ENCODE assay signal across 19 cellular contexts in the genomic region with DNA sequence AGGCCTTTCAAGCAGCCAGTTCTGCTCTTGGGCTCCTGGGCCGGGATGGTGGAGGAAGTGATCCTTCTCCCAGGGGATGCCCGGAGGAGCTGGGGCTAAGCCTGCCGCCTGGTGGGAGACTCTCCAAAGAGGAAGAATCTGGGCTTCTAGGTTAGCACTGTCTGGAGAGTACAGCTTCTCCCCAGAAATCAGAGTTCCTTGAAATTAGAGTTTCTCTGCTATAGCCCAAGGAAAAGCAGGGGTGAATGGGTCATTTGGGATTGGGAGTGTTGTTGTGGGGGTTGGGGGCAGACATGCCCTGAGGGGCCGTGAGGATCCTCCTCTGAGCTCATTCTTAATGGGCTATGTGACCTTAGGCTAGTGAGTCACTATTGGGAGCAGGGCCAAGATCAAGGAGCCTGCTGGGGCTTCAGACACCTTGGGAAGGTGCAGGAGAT. TPM values are rescaled to one million over a fixed set of nuclear protein-coding genes. Genes with fewer than 3 reads are reported as not detected.
DNase-seq lines count a peak whose midpoint lies in the region; ATAC-seq and TF ChIP-seq lines count a peak whose summit lies in the region.
"Had no signal": no experiment of that assay in that cellular context is flagged by ENCODE, and none has a peak within 500 bp of the region (broad histone marks: within the 10 kb centered on the region; RNA-seq: fewer than 3 reads in every experiment).

No MANE protein-coding gene starts in this region.

- H3K79me1 ChIP-seq in IMR-90 (ENCODE audit: low read depth in 1 of 2, low read length in 2 of 2): no peaks in the 10 kb centered on the region

- no peak overlapping the region; the same call in 1 of the 2 replicates for H3K4me3 ChIP-seq in BLaER1
- H3K4me3 ChIP-seq in IMR-90 (ENCODE audit: insufficient read depth, low read depth, low read length): no peak overlapping the region
- no peak overlapping the region for H3K4me3 ChIP-seq in left lung
- no peak overlapping the region for H3K4me3 ChIP-seq in uterus

- H3K23ac ChIP-seq in IMR-90 (ENCODE audit: low read depth, low read length): no peak overlapping the region

- H3K4me2 ChIP-seq in BLaER1 (peak overlapping the region; percentile 97), IMR-90 (ENCODE audit: low read depth, low read length) (no peak overlapping the region)

- H2AFZ ChIP-seq in IMR-90 (replicated peaks; ENCODE audit: low read length, poor library complexity): no peak overlapping the region

- H3K9ac ChIP-seq in BLaER1: peak overlapping the region; percentile 5; the same call in 1 of the 2 replicates
- H3K9ac ChIP-seq in IMR-90 (ENCODE audit: low read depth, low read length): no peak overlapping the region

- WGBS in IMR-90 (ENCODE audit: extremely low coverage in 2 of 2, insufficient read length in 1 of 2), 2 experiments: 60% methylated on average over 1 of the region's 4 CpGs; no CpG with 5 or more reads in 1 of the 2 experiments

- H2AK9ac ChIP-seq in IMR-90 (replicated peaks; ENCODE audit: low read depth, low read length, poor library complexity): no peak overlapping the region

- no peak overlapping the region for H2BK5ac ChIP-seq in IMR-90 (ENCODE audit: low read depth, low read length, poor library complexity, severe bottlenecking)

- H4K5ac ChIP-seq in IMR-90 (ENCODE audit: low read depth, low read length): no peak overlapping the region

- dilution Hi-C loops in IMR-90 (cut with HindIII; ENCODE audit: low sequenced_read_pairs, unreplicated experiment): no loop called here

- no peaks in the 10 kb centered on the region for H3K9me3 Mint-ChIP-seq in chondrocyte (ENCODE audit: low read depth)
- H3K9me3 Mint-ChIP-seq in activated T-helper 1 cell treated with anti-CD3 and anti-CD28 coated beads, Interleukin-12 subunit alpha, Interleukin-12 subunit beta, Interleukin-2, Interleukin-4 antibody, amounts not matched to agents 30 ng/mL and 10 ng/mL and 1 ng/mL, durations not matched to agents 14 hours and 24 hours and 36 hours: no peaks in the 10 kb centered on the region
- H3K9me3 Mint-ChIP-seq: activated naive CD4-positive, alpha-beta T cell treated with anti-CD3 and anti-CD28 coated beads, Interleukin-2, amount 10 ng/mL, durations not matched to agents 7 days and 5 days; dendritic cell treated with granulocyte-macrophage colony-stimulating factor and Interleukin-4, amounts not matched to agents 40 ng/mL and 50 ng/mL, for 4 days; IgD-negative memory B cell; stimulated activated memory B cell treated with anti-CD40 and anti-IgM and Interleukin-4, amounts not matched to agents 10 μg/mL and 1 μg/mL and 100 μg/mL, for 72 hours; T-helper 2 cell treated with Interferon-gamma antibody and Interleukin-4, amounts not matched to agents 5 μg/mL and 100 μg/mL, for 36 hours had no signal

- H3K4me1 Mint-ChIP-seq in chondrocyte (ENCODE audit: low read depth): peaks cover 9% of the 10 kb centered on the region
- H3K4me1 Mint-ChIP-seq in activated T-helper 1 cell treated with anti-CD3 and anti-CD28 coated beads, Interleukin-12 subunit alpha, Interleukin-12 subunit beta, Interleukin-2, Interleukin-4 antibody, amounts not matched to agents 30 ng/mL and 10 ng/mL and 1 ng/mL, durations not matched to agents 14 hours and 24 hours and 36 hours (ENCODE audit: low read depth): no peaks in the 10 kb centered on the region

- TF ChIP-seq POLR2A in IMR-90 (IDR thresholded peaks at IDR 0.05; ENCODE audit: low read depth, low read length): no peak
- TF ChIP-seq POLR2A in uterus (IDR thresholded peaks at IDR 0.05): no peak

- CTCF ChIA-PET in IMR-90 (lab: Yijun Ruan, JAX): interaction anchor here (1.6 kb wide), 1 partner anchor 11 kb away, joined by 5 read pairs; no protein-coding TSS in a partner anchor

- H3K27me3 ChIP-seq in BLaER1 (no peaks in the 10 kb centered on the region), IMR-90 (ENCODE audit: control insufficient read depth, insufficient read depth, low read length) (peaks cover 72% of the 10 kb centered on the region), left lung (peaks cover 3 to 21% of the 10 kb centered on the region in 2 donors), uterus (no peaks in the 10 kb centered on the region)

- H4K20me1 ChIP-seq in BLaER1 (no peaks in the 10 kb centered on the region; the same call in 1 of the 2 replicates), IMR-90 (ENCODE audit: insufficient read depth, low read length) (no peaks in the 10 kb centered on the region)

- no peak for TF ChIP-seq RAD21 in IMR-90 (IDR thresholded peaks at IDR 0.05; ENCODE audit: low read length)

- H4K8ac ChIP-seq in IMR-90 (ENCODE audit: low read depth in 2 of 2, low read length in 2 of 2): no peak overlapping the region

- H3K4me3 Mint-ChIP-seq in chondrocyte (ENCODE audit: unreplicated experiment): no peak overlapping the region
- no peak overlapping the region for H3K4me3 Mint-ChIP-seq in activated T-helper 1 cell treated with anti-CD3 and anti-CD28 coated beads, Interleukin-12 subunit alpha, Interleukin-12 subunit beta, Interleukin-2, Interleukin-4 antibody, amounts not matched to agents 30 ng/mL and 10 ng/mL and 1 ng/mL, durations not matched to agents 14 hours and 24 hours and 36 hours
- H3K4me3 Mint-ChIP-seq: activated CD8-positive, alpha-beta T cell treated with anti-CD3 and anti-CD28 coated beads, Interleukin-2, amount 10 ng/mL, durations not matched to agents 7 days and 5 days; activated naive CD4-positive, alpha-beta T cell treated with anti-CD3 and anti-CD28 coated beads, Interleukin-2, amount 10 ng/mL, durations not matched to agents 7 days and 5 days; dendritic cell treated with granulocyte-macrophage colony-stimulating factor and Interleukin-4, amounts not matched to agents 40 ng/mL and 50 ng/mL, for 4 days; IgD-negative memory B cell; stimulated activated memory B cell treated with anti-CD40 and anti-IgM and Interleukin-4, amounts not matched to agents 10 μg/mL and 1 μg/mL and 100 μg/mL, for 72 hours; T-helper 2 cell treated with Interferon-gamma antibody and Interleukin-4, amounts not matched to agents 5 μg/mL and 100 μg/mL, for 36 hours had no signal

- TF ChIP-seq CTCF in IMR-90 (conservative IDR thresholded peaks at IDR 0.05; ENCODE audit: low read depth, low read length): no peak
- peak; percentile 38 for TF ChIP-seq CTCF in chondrocyte (IDR thresholded peaks at IDR 0.05)
- no peak for TF ChIP-seq CTCF in left lung (IDR thresholded peaks at IDR 0.05)
- TF ChIP-seq CTCF in uterus (IDR thresholded peaks at IDR 0.05): no peak

- H3K36me3 ChIP-seq in BLaER1 (0 out of 2 replicates have a peak, but pooled peaks cover 4% of the 10 kb centered on the region), IMR-90 (ENCODE audit: control insufficient read depth, insufficient read depth, low read length) (no peaks in the 10 kb centered on the region), left lung (no peaks in the 10 kb centered on the region), uterus (no peaks in the 10 kb centered on the region)

- DNase-seq in IMR-90 (peak; percentile 6), chondrocyte (ENCODE audit: low spot score) (no peak), left lung (no peak), uterus (no peak)
- DNase-seq in activated T-helper 1 cell treated with anti-CD3 and anti-CD28 coated beads, Interleukin-12 subunit alpha, Interleukin-12 subunit beta, Interleukin-2, Interleukin-4 antibody, amounts not matched to agents 30 ng/mL and 10 ng/mL and 1 ng/mL, durations not matched to agents 14 hours and 24 hours and 36 hours (ENCODE audit: low spot score): no peak
- DNase-seq: activated CD8-positive, alpha-beta T cell treated with anti-CD3 and anti-CD28 coated beads, Interleukin-2, amount 10 ng/mL, durations not matched to agents 7 days and 5 days; activated naive CD4-positive, alpha-beta T cell treated with anti-CD3 and anti-CD28 coated beads, Interleukin-2, amount 10 ng/mL, durations not matched to agents 7 days and 5 days; NCI-H2081 treated with DMSO at 0.1 percent for 48 hours; OCI-M1; stimulated activated CD4-positive, alpha-beta T cell treated with anti-CD3 and anti-CD28 coated beads, Interleukin-1b, Interleukin-23, amount 100 ng/mL, for 48 hours had no signal

- H3K14ac ChIP-seq in IMR-90 (replicated peaks; ENCODE audit: low read depth, low read length): no peak overlapping the region

- H3K56ac ChIP-seq in IMR-90 (ENCODE audit: extremely low read depth, insufficient read depth, low read length): no peak overlapping the region

- H2BK20ac ChIP-seq in IMR-90 (ENCODE audit: low read depth, low read length): no peak overlapping the region

- H3K18ac ChIP-seq in IMR-90 (ENCODE audit: low read depth, low read length): no peak overlapping the region

- no peak overlapping the region for H3K4ac ChIP-seq in IMR-90 (ENCODE audit: low read depth, low read length)

- peaks cover 94% of the 10 kb centered on the region for H3K4me1 ChIP-seq in BLaER1
- H3K4me1 ChIP-seq in IMR-90 (ENCODE audit: control insufficient read depth, insufficient read depth, low read length): no peaks in the 10 kb centered on the region
- peaks cover 0 to 12% of the 10 kb centered on the region in 2 donors for H3K4me1 ChIP-seq in left lung
- H3K4me1 ChIP-seq in uterus: no peaks in the 10 kb centered on the region

- POLR2A ChIA-PET in IMR-90 (lab: Charles Lee; ENCODE audit: unreplicated experiment): no interaction called here

- ATAC-seq in IMR-90 (ENCODE audit: low read depth) (no peak), left lung (peak; percentile 45), HG03039 (IDR thresholded peaks at IDR 0.05; ENCODE audit: unreplicated experiment) (no peak), HG02840 (IDR thresholded peaks at IDR 0.05; ENCODE audit: low FRiP score, unreplicated experiment) (no peak)
- ATAC-seq: activated CD8-positive, alpha-beta T cell treated with anti-CD3 and anti-CD28 coated beads, Interleukin-2, amount 10 ng/mL, durations not matched to agents 7 days and 5 days; left lobe of liver; stimulated activated memory B cell treated with anti-CD40 and anti-IgM and Interleukin-4, amounts not matched to agents 10 μg/mL and 1 μg/mL and 100 μg/mL, for 72 hours had no signal

- intact Hi-C loops in IMR-90 (cut with micrococcal nuclease) (no loop called here), left lung (cut with DNase I) (no loop called here), uterus (cut with DNase I; ENCODE audit: low total_unique reads) (no loop called here)
- intact Hi-C loops in activated T-helper 1 cell treated with anti-CD3 and anti-CD28 coated beads, Interleukin-12 subunit alpha, Interleukin-12 subunit beta, Interleukin-2, Interleukin-4 antibody, amounts not matched to agents 30 ng/mL and 10 ng/mL and 1 ng/mL, durations not matched to agents 14 hours and 24 hours and 36 hours (cut with micrococcal nuclease): no loop called here

- H3K9me3 ChIP-seq in BLaER1 (no peaks in the 10 kb centered on the region), IMR-90 (ENCODE audit: control insufficient read depth, insufficient read depth, low read length) (no peaks in the 10 kb centered on the region; the same call in 1 of the 2 replicates), left lung (no peaks in the 10 kb centered on the region), uterus (no peaks in the 10 kb centered on the region)

- H2BK15ac ChIP-seq in IMR-90 (ENCODE audit: low read depth, low read length): no peak overlapping the region

- H2AK5ac ChIP-seq in IMR-90 (ENCODE audit: low read depth, low read length): no peak overlapping the region

- H3K36me3 Mint-ChIP-seq in chondrocyte (ENCODE audit: low read depth): no peaks in the 10 kb centered on the region
- no peaks in the 10 kb centered on the region for H3K36me3 Mint-ChIP-seq in activated T-helper 1 cell treated with anti-CD3 and anti-CD28 coated beads, Interleukin-12 subunit alpha, Interleukin-12 subunit beta, Interleukin-2, Interleukin-4 antibody, amounts not matched to agents 30 ng/mL and 10 ng/mL and 1 ng/mL, durations not matched to agents 14 hours and 24 hours and 36 hours (ENCODE audit: low read depth)
- H3K36me3 Mint-ChIP-seq: activated naive CD4-positive, alpha-beta T cell treated with anti-CD3 and anti-CD28 coated beads, Interleukin-2, amount 10 ng/mL, durations not matched to agents 7 days and 5 days; IgD-negative memory B cell; stimulated activated memory B cell treated with anti-CD40 and anti-IgM and Interleukin-4, amounts not matched to agents 10 μg/mL and 1 μg/mL and 100 μg/mL, for 72 hours had no signal

- in situ Hi-C loops in IMR-90 (cut with MboI; ENCODE audit: low sequenced_read_pairs): loop anchor here (5.0 kb wide), 1 partner anchor 112 kb away; no protein-coding TSS in a partner anchor

- no TSS peak for BruUV-seq in IMR-90 (replicated peaks; lab: Mats Ljungman, UMichigan)

- H3K27ac ChIP-seq in BLaER1: peak overlapping the region; percentile 83
- H3K27ac ChIP-seq in IMR-90 (ENCODE audit: insufficient read depth, low read length): no peak overlapping the region
- no peak overlapping the region for H3K27ac ChIP-seq in left lung
- no peak overlapping the region for H3K27ac ChIP-seq in uterus

- H2BK120ac ChIP-seq in IMR-90 (ENCODE audit: low read depth, low read length): no peak overlapping the region

- no peak overlapping the region for H3K27ac Mint-ChIP-seq in chondrocyte (ENCODE audit: unreplicated experiment)
- no peak overlapping the region for H3K27ac Mint-ChIP-seq in activated T-helper 1 cell treated with anti-CD3 and anti-CD28 coated beads, Interleukin-12 subunit alpha, Interleukin-12 subunit beta, Interleukin-2, Interleukin-4 antibody, amounts not matched to agents 30 ng/mL and 10 ng/mL and 1 ng/mL, durations not matched to agents 14 hours and 24 hours and 36 hours
- H3K27ac Mint-ChIP-seq: activated CD8-positive, alpha-beta T cell treated with anti-CD3 and anti-CD28 coated beads, Interleukin-2, amount 10 ng/mL, durations not matched to agents 7 days and 5 days; activated naive CD4-positive, alpha-beta T cell treated with anti-CD3 and anti-CD28 coated beads, Interleukin-2, amount 10 ng/mL, durations not matched to agents 7 days and 5 days; dendritic cell treated with granulocyte-macrophage colony-stimulating factor and Interleukin-4, amounts not matched to agents 40 ng/mL and 50 ng/mL, for 4 days; IgD-negative memory B cell; stimulated activated memory B cell treated with anti-CD40 and anti-IgM and Interleukin-4, amounts not matched to agents 10 μg/mL and 1 μg/mL and 100 μg/mL, for 72 hours; T-helper 2 cell treated with Interferon-gamma antibody and Interleukin-4, amounts not matched to agents 5 μg/mL and 100 μg/mL, for 36 hours had no signal

- peaks cover 25% of the 10 kb centered on the region for H3K27me3 Mint-ChIP-seq in chondrocyte (ENCODE audit: low read depth)
- peaks cover 32% of the 10 kb centered on the region for H3K27me3 Mint-ChIP-seq in activated T-helper 1 cell treated with anti-CD3 and anti-CD28 coated beads, Interleukin-12 subunit alpha, Interleukin-12 subunit beta, Interleukin-2, Interleukin-4 antibody, amounts not matched to agents 30 ng/mL and 10 ng/mL and 1 ng/mL, durations not matched to agents 14 hours and 24 hours and 36 hours (ENCODE audit: insufficient read depth)

- no peak overlapping the region for H4K91ac ChIP-seq in IMR-90 (ENCODE audit: insufficient read depth, low read depth, low read length)

- no peaks in the 10 kb centered on the region for H3K9me1 ChIP-seq in IMR-90 (ENCODE audit: insufficient read depth, low read length)

RNA-seq across cellular contexts. Expression of a gene that starts 6.5 kb away (rescaled TPM):
- total RNA-seq in IMR-90 (2012; rRNA removed): not detected in 2 replicates
- not detected in 2 replicates for polyA plus RNA-seq in IMR-90 (2012; rRNA removed)
- polyA plus RNA-seq in IMR-90 (2012; cell fraction: cytosol; rRNA removed): 0.01 TPM in 1 of 2 replicates, not detected in the other
- polyA plus RNA-seq in IMR-90 (2012; cell fraction: nucleus; rRNA removed; ENCODE audit: low replicate concordance): not detected in 2 replicates
- 1.4 to 4.1 TPM (median 1.8 TPM) in 3 replicates for total RNA-seq in chondrocyte
- total RNA-seq in left lung: 1 to 10 TPM; 1.5 TPM
- 1 to 10 TPM in 3 of 4 donors, not detected in 1; 3.5 to 7.2 (median 4.0) TPM for total RNA-seq in uterus
- not detected in 2 replicates for total RNA-seq in activated T-helper 1 cell treated with anti-CD3 and anti-CD28 coated beads, Interleukin-12 subunit alpha, Interleukin-12 subunit beta, Interleukin-2, Interleukin-4 antibody, amounts not matched to agents 30 ng/mL and 10 ng/mL and 1 ng/mL, durations not matched to agents 14 hours and 24 hours and 36 hours
- polyA plus RNA-seq: BJ, IgD-negative memory B cell had no signal

RNA-seq across cellular contexts. Expression of a gene that starts 39.7 kb away (rescaled TPM):
- total RNA-seq in IMR-90 (2012; rRNA removed): not detected in 2 replicates
- polyA plus RNA-seq in IMR-90 (2012; rRNA removed): 0.05 TPM in 1 of 2 replicates, not detected in the other
- not detected in 2 replicates for polyA plus RNA-seq in IMR-90 (2012; cell fraction: cytosol; rRNA removed)
- polyA plus RNA-seq in IMR-90 (2012; cell fraction: nucleus; rRNA removed; ENCODE audit: low replicate concordance): not detected in 2 replicates
- total RNA-seq in chondrocyte: not detected in 3 replicates
- total RNA-seq in left lung: 10 to 100 TPM in 1 of 2 donors, 1 to 10 TPM in 1; 2.7 to 11.7 TPM
- total RNA-seq in uterus: 1 to 10 TPM in 2 of 4 donors, under 1 TPM in 1, not detected in 1; 0.79 to 8.5 (median 1.8) TPM
- total RNA-seq in activated T-helper 1 cell treated with anti-CD3 and anti-CD28 coated beads, Interleukin-12 subunit alpha, Interleukin-12 subunit beta, Interleukin-2, Interleukin-4 antibody, amounts not matched to agents 30 ng/mL and 10 ng/mL and 1 ng/mL, durations not matched to agents 14 hours and 24 hours and 36 hours: 584 and 597 TPM in 2 replicates
- polyA plus RNA-seq: BJ had no signal

RNA-seq across cellular contexts. Expression of a gene that starts 55.6 kb away (rescaled TPM):
- 18.1 and 19.7 TPM in 2 replicates for total RNA-seq in IMR-90 (2012; rRNA removed)
- polyA plus RNA-seq in IMR-90 (2012; rRNA removed): 30.7 and 38.6 TPM in 2 replicates
- 17.7 and 30.7 TPM in 2 replicates for polyA plus RNA-seq in IMR-90 (2012; cell fraction: cytosol; rRNA removed)
- 37.8 and 46.1 TPM in 2 replicates for polyA plus RNA-seq in IMR-90 (2012; cell fraction: nucleus; rRNA removed; ENCODE audit: low replicate concordance)
- 73.9 to 95.1 TPM (median 95.1 TPM) in 3 replicates for total RNA-seq in chondrocyte
- total RNA-seq in left lung: 100 to 1,000 TPM in 1 of 2 donors, 10 to 100 TPM in 1; 91.2 to 112 TPM
- total RNA-seq in uterus: 10 to 100 TPM in 3 of 4 donors, 1 to 10 TPM in 1; 4.6 to 86.2 (median 18.7) TPM
- total RNA-seq in activated T-helper 1 cell treated with anti-CD3 and anti-CD28 coated beads, Interleukin-12 subunit alpha, Interleukin-12 subunit beta, Interleukin-2, Interleukin-4 antibody, amounts not matched to agents 30 ng/mL and 10 ng/mL and 1 ng/mL, durations not matched to agents 14 hours and 24 hours and 36 hours: 56.6 and 69.0 TPM in 2 replicates

Comparison
In these comparisons a context has a peak if more than half of its experiments do, and no peak if none do; other contexts are left out.
1. RNA of a gene that starts 39.7 kb away (total RNA-seq): 584 to 597 TPM in activated T-helper 1 cell treated with anti-CD3 and anti-CD28 coated beads, Interleukin-12 subunit alpha, Interleukin-12 subunit beta, Interleukin-2, Interleukin-4 antibody, amounts not matched to agents 30 ng/mL and 10 ng/mL and 1 ng/mL, durations not matched to agents 14 hours and 24 hours and 36 hours; 2.7 to 11.7 TPM in left lung, 0.79 to 8.5 TPM in uterus, not detected in IMR-90 and not detected in chondrocyte; every median in the first group is over 10 times any median in the second.